1 cellular context compared by ENCODE assay signal in genomic region chr9:115086886-115087285, GRCh38.
TF ChIP-seq lines count a peak whose summit lies in the region.

No MANE protein-coding gene starts in this region.

TF ChIP-seq in IMR-90, 13 proteins besides CTCF, POLR2A, EP300 and RAD21 (continued from another document):
- no peak for TF ChIP-seq ELK1 (IDR thresholded peaks at IDR 0.05; ENCODE audit: borderline replicate concordance, low read depth, low read length)
- TF ChIP-seq BHLHE40 (IDR thresholded peaks at IDR 0.05; ENCODE audit: low read depth, low read length): no peak
- TF ChIP-seq CHD1 (IDR thresholded peaks at IDR 0.05; ENCODE audit: low read depth, low read length): no peak
- no peak for TF ChIP-seq RFX5 (IDR thresholded peaks at IDR 0.05; ENCODE audit: low read depth, low read length)
- TF ChIP-seq MAFK (IDR thresholded peaks at IDR 0.05; ENCODE audit: low read depth, low read length): no peak
